Comparison of ENCODE assay signal across 15 cellular contexts in genomic region chr7:98223898-98224700, GRCh38. TPM values are rescaled to one million over a fixed set of nuclear protein-coding genes. Genes with fewer than 3 reads are reported as not detected.
"Had no signal": no experiment of that assay in that cellular context is flagged by ENCODE, and none has a peak within 500 bp of the region (broad histone marks: within the 10 kb centered on the region; RNA-seq: fewer than 3 reads in every experiment).

No MANE protein-coding gene starts in this region.

- H3K9me3 Mint-ChIP-seq: naive B cell had no signal

- H3K9me3 ChIP-seq: breast epithelium, esophagus muscularis mucosa, neutrophil, upper lobe of left lung had no signal

- H3K4me3 ChIP-seq: breast epithelium, dorsolateral prefrontal cortex, esophagus muscularis mucosa, lung, upper lobe of left lung had no signal

- H3K27ac ChIP-seq: breast epithelium, dorsolateral prefrontal cortex, esophagus muscularis mucosa, neutrophil, upper lobe of left lung had no signal

- H3K36me3 ChIP-seq: breast epithelium had no signal

- DNase-seq: activated CD4-positive, alpha-beta T cell treated with anti-CD3 and anti-CD28 coated beads, Interleukin-2, amount 50 U/mL, for 1 hour; activated effector memory CD4-positive, alpha-beta T cell treated with Interleukin-2 at 50 U/mL for 16 hours; activated T-cell treated with anti-CD3 and anti-CD28 coated beads, Interleukin-2, amount 50 U/mL, for 1 hour; midbrain; naive B cell; stimulated activated CD4-positive, alpha-beta T cell treated with anti-CD3 and anti-CD28 coated beads, Interleukin-2, amount 100 ng/mL, for 48 hours; stimulated activated naive CD4-positive, alpha-beta T cell treated with Interleukin-2 at 50 U/mL for 16 hours; upper lobe of left lung had no signal

- H3K27me3 ChIP-seq: breast epithelium, dorsolateral prefrontal cortex, esophagus muscularis mucosa, neutrophil, upper lobe of left lung had no signal

- H3K4me1 ChIP-seq: breast epithelium, esophagus muscularis mucosa, upper lobe of left lung had no signal

- H3K36me3 Mint-ChIP-seq: activated naive CD8-positive, alpha-beta T cell had no signal

- H3K27ac Mint-ChIP-seq: activated naive CD8-positive, alpha-beta T cell; naive B cell had no signal

- H3K27me3 Mint-ChIP-seq: activated naive CD8-positive, alpha-beta T cell; naive B cell; progenitor cell of endocrine pancreas had no signal

- H3K4me3 Mint-ChIP-seq: activated naive CD8-positive, alpha-beta T cell had no signal

RNA-seq across cellular contexts. Expression of gene BHLHA15, which starts 12.9 kb away (rescaled TPM):
- total RNA-seq: esophagus muscularis mucosa had no signal
